In the genomic region with DNA sequence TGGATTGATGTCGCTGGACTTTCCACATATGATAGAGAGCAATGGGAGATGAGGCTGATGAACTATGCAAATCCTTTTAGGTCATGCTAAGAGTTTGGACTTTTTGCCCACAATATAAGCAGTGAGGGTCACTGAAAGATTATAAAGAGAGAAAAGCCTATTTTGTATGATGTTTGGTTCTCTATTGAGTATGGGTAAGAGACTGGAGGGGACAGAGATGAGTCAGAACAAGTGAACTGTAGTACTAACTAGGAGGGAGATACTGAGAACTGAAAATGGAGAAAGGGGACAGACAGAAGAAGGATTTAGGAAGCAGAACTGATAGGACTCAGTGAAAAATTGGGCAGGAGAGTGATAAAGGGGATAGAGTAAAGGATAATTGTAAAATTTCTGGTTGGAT, we compare ENCODE assay signal across 26 cellular contexts. TPM values are rescaled to one million over a fixed set of nuclear protein-coding genes. Genes with fewer than 3 reads are reported as not detected.
A peak's percentile ranks its signal among the peaks of the same experiment; 100 is the strongest.
DNase-seq lines count a peak whose midpoint lies in the region; ATAC-seq and TF ChIP-seq lines count a peak whose summit lies in the region.
"Had no signal": no experiment of that assay in that cellular context is flagged by ENCODE, and none has a peak within 500 bp of the region (broad histone marks: within the 10 kb centered on the region; RNA-seq: fewer than 3 reads in every experiment).

No MANE protein-coding gene starts in this region.

- H2BK5ac ChIP-seq in trophoblast cell (ENCODE audit: low read depth, low read length, poor library complexity), result no peak overlapping the region

- H3K27me3 ChIP-seq in OCI-LY3 (ENCODE audit: low read depth, low read length) (no peaks in the 10 kb centered on the region), trophoblast cell (ENCODE audit: insufficient read depth, low read length) (no peaks in the 10 kb centered on the region)

- no peak overlapping the region for H3K14ac ChIP-seq in trophoblast cell (ENCODE audit: low read length)

- no peak overlapping the region for H3K18ac ChIP-seq in trophoblast cell (ENCODE audit: low read length)

- no peaks in the 10 kb centered on the region for H3K9me3 Mint-ChIP-seq in activated naive CD8-positive, alpha-beta T cell treated with anti-CD3 and anti-CD28 coated beads, Interleukin-2, amount 50 U/mL, for 24 hours
- no peaks in the 10 kb centered on the region for H3K9me3 Mint-ChIP-seq in activated naive CD8-positive, alpha-beta T cell treated with anti-CD3 and anti-CD28 coated beads for 36 hours
- H3K9me3 Mint-ChIP-seq in stimulated activated naive CD8-positive, alpha-beta T cell treated with anti-CD3 and anti-CD28 coated beads, Interleukin-15, amount 100 ng/mL, for 72 hours, result no peaks in the 10 kb centered on the region
- H3K9me3 Mint-ChIP-seq: CD8-positive, alpha-beta T cell; GM23338 had no signal

- H4K8ac ChIP-seq in trophoblast cell (ENCODE audit: low read depth, low read length), result no peak overlapping the region

- H4K91ac ChIP-seq in trophoblast cell (ENCODE audit: low read depth, low read length), result no peak overlapping the region

- H3K4me2 ChIP-seq in OCI-LY3 (ENCODE audit: low read length) (peak overlapping the region; percentile 70), trophoblast cell (ENCODE audit: low read length) (no peak overlapping the region)
- H3K4me2 ChIP-seq: GM23338 had no signal

- peaks cover 4% of the 10 kb centered on the region for H3K4me1 Mint-ChIP-seq in activated naive CD8-positive, alpha-beta T cell treated with anti-CD3 and anti-CD28 coated beads, Interleukin-2, amount 50 U/mL, for 24 hours
- H3K4me1 Mint-ChIP-seq in activated naive CD8-positive, alpha-beta T cell treated with anti-CD3 and anti-CD28 coated beads for 36 hours, result no peaks in the 10 kb centered on the region
- H3K4me1 Mint-ChIP-seq in stimulated activated naive CD8-positive, alpha-beta T cell treated with anti-CD3 and anti-CD28 coated beads, Interleukin-15, amount 100 ng/mL, for 72 hours, result no peaks in the 10 kb centered on the region

- H3K23ac ChIP-seq in trophoblast cell (ENCODE audit: low read length), result no peak overlapping the region

- H3K36me3 Mint-ChIP-seq in activated naive CD8-positive, alpha-beta T cell treated with anti-CD3 and anti-CD28 coated beads, Interleukin-2, amount 50 U/mL, for 24 hours (ENCODE audit: low read depth), result no peaks in the 10 kb centered on the region
- H3K36me3 Mint-ChIP-seq in activated naive CD8-positive, alpha-beta T cell treated with anti-CD3 and anti-CD28 coated beads for 36 hours, result no peaks in the 10 kb centered on the region
- H3K36me3 Mint-ChIP-seq: CD8-positive, alpha-beta T cell had no signal

- no peak for TF ChIP-seq CTCF in OCI-LY3 (IDR thresholded peaks at IDR 0.05; ENCODE audit: low read depth, low read length)

- peaks cover 47% of the 10 kb centered on the region for H3K4me1 ChIP-seq in OCI-LY3 (ENCODE audit: low read length)
- H3K4me1 ChIP-seq in trophoblast cell (ENCODE audit: control insufficient read depth in 1 of 2, insufficient read depth in 2 of 2, low read length in 2 of 2), result peaks cover 11 to 17% of the 10 kb centered on the region in 2 experiments
- H3K4me1 ChIP-seq: HAP-1 had no signal

- H4K12ac ChIP-seq in trophoblast cell (ENCODE audit: low read depth, low read length), result no peak overlapping the region

- intact Hi-C loops in left colon (cut with DNase I, micrococcal nuclease), result no loop called here

- H3K27me3 Mint-ChIP-seq in activated naive CD8-positive, alpha-beta T cell treated with anti-CD3 and anti-CD28 coated beads, Interleukin-2, amount 50 U/mL, for 24 hours, result peaks cover 19% of the 10 kb centered on the region
- H3K27me3 Mint-ChIP-seq in activated naive CD8-positive, alpha-beta T cell treated with anti-CD3 and anti-CD28 coated beads for 36 hours, result peaks cover 14% of the 10 kb centered on the region
- H3K27me3 Mint-ChIP-seq in stimulated activated naive CD8-positive, alpha-beta T cell treated with anti-CD3 and anti-CD28 coated beads, Interleukin-15, amount 100 ng/mL, for 72 hours, result peaks cover 10% of the 10 kb centered on the region

- WGBS in trophoblast cell (ENCODE audit: extremely low coverage, insufficient coverage, insufficient read length), result no CpG with 5 or more reads among the region's 1 CpG

- H3K36me3 ChIP-seq in OCI-LY3 (replicated peaks; ENCODE audit: low read depth, low read length), result no peaks in the 10 kb centered on the region
- no peaks in the 10 kb centered on the region for H3K36me3 ChIP-seq in trophoblast cell (ENCODE audit: control insufficient read depth in 1 of 2, insufficient read depth in 2 of 2, low read length in 2 of 2)
- H3K36me3 ChIP-seq: HAP-1 had no signal

- H3K4me3 Mint-ChIP-seq in activated naive CD8-positive, alpha-beta T cell treated with anti-CD3 and anti-CD28 coated beads, Interleukin-2, amount 50 U/mL, for 24 hours, result no peak overlapping the region
- H3K4me3 Mint-ChIP-seq in activated naive CD8-positive, alpha-beta T cell treated with anti-CD3 and anti-CD28 coated beads for 36 hours, result no peak overlapping the region
- H3K4me3 Mint-ChIP-seq in stimulated activated naive CD8-positive, alpha-beta T cell treated with anti-CD3 and anti-CD28 coated beads, Interleukin-15, amount 100 ng/mL, for 72 hours, result no peak overlapping the region
- H3K4me3 Mint-ChIP-seq: CD8-positive, alpha-beta T cell; GM23338 had no signal

- H3K79me2 ChIP-seq in OCI-LY3 (ENCODE audit: low read length) (peaks cover 41% of the 10 kb centered on the region), trophoblast cell (ENCODE audit: control insufficient read depth, insufficient read depth, low read length, poor library complexity) (peaks cover 4% of the 10 kb centered on the region)

- H3K4ac ChIP-seq in trophoblast cell (ENCODE audit: low read depth, low read length), result peak overlapping the region; percentile 40

- H3K4me3 ChIP-seq in OCI-LY3 (ENCODE audit: low read length) (peak overlapping the region; percentile 15; the same call in 1 of the 2 replicates), trophoblast cell (ENCODE audit: low read depth, low read length) (no peak overlapping the region)
- H3K4me3 ChIP-seq: GM23338, HAP-1, SK-N-MC had no signal

- no peak overlapping the region for H3K27ac Mint-ChIP-seq in activated naive CD8-positive, alpha-beta T cell treated with anti-CD3 and anti-CD28 coated beads, Interleukin-2, amount 50 U/mL, for 24 hours
- H3K27ac Mint-ChIP-seq in activated naive CD8-positive, alpha-beta T cell treated with anti-CD3 and anti-CD28 coated beads for 36 hours, result no peak overlapping the region
- H3K27ac Mint-ChIP-seq in stimulated activated naive CD8-positive, alpha-beta T cell treated with anti-CD3 and anti-CD28 coated beads, Interleukin-15, amount 100 ng/mL, for 72 hours, result no peak overlapping the region
- H3K27ac Mint-ChIP-seq: CD8-positive, alpha-beta T cell; GM23338 had no signal

- H3K9me3 ChIP-seq in OCI-LY3 (ENCODE audit: insufficient read depth, low read length) (no peaks in the 10 kb centered on the region), trophoblast cell (ENCODE audit: insufficient read depth, low read depth, low read length) (no peaks in the 10 kb centered on the region)
- H3K9me3 ChIP-seq: HAP-1 had no signal

- H3K9ac ChIP-seq in OCI-LY3 (ENCODE audit: low read length) (no peak overlapping the region), trophoblast cell (ENCODE audit: low read length) (no peak overlapping the region)

- peak overlapping the region; percentile 34 for H3K27ac ChIP-seq in OCI-LY3 (ENCODE audit: low read length)
- no peak overlapping the region for H3K27ac ChIP-seq in trophoblast cell (ENCODE audit: low read depth, low read length)
- H3K27ac ChIP-seq: 22Rv1, RWPE1, SK-N-MC had no signal

- no peak overlapping the region for H2BK12ac ChIP-seq in trophoblast cell (ENCODE audit: low read length)

- H2AFZ ChIP-seq in OCI-LY3 (ENCODE audit: low read depth, low read length) (no peak overlapping the region), trophoblast cell (ENCODE audit: insufficient read depth, low read length, poor library complexity) (no peak overlapping the region)
- H2AFZ ChIP-seq: GM23338 had no signal

- no peak overlapping the region for H2AK5ac ChIP-seq in trophoblast cell (ENCODE audit: low read length)

- ATAC-seq in activated naive CD8-positive, alpha-beta T cell treated with anti-CD3 and anti-CD28 coated beads, Interleukin-2, amount 50 U/mL, for 24 hours, result peak; percentile 71
- peak; percentile 31 for ATAC-seq in stimulated activated naive CD8-positive, alpha-beta T cell treated with anti-CD3 and anti-CD28 coated beads, Interleukin-15, amount 100 ng/mL, for 72 hours
- ATAC-seq in left colon (no peak), GM21360 (IDR thresholded peaks at IDR 0.05; ENCODE audit: unreplicated experiment) (no peak)
- ATAC-seq: CD8-positive, alpha-beta T cell; GM23338 had no signal

- no peak overlapping the region for H2BK120ac ChIP-seq in trophoblast cell (ENCODE audit: insufficient read depth, low read length, poor library complexity)

- peaks cover 15% of the 10 kb centered on the region; the same call in 1 of the 2 replicates for H4K20me1 ChIP-seq in OCI-LY3 (ENCODE audit: insufficient read depth, low read length)

- H3K79me1 ChIP-seq in trophoblast cell (ENCODE audit: low read length), result peaks cover 3% of the 10 kb centered on the region

- no peak for DNase-seq in activated naive CD8-positive, alpha-beta T cell treated with anti-CD3 and anti-CD28 coated beads, Interleukin-2, amount 50 U/mL, for 24 hours
- no peak for DNase-seq in activated naive CD8-positive, alpha-beta T cell treated with anti-CD3 and anti-CD28 coated beads for 36 hours
- DNase-seq in trophoblast cell (no peak), left colon (no peak)
- DNase-seq in stimulated activated naive CD8-positive, alpha-beta T cell treated with anti-CD3 and anti-CD28 coated beads, Interleukin-15, amount 100 ng/mL, for 72 hours, result no peak
- no peak for DNase-seq in effector CD4-positive, alpha-beta T cell
- DNase-seq: AML-193; C1 segment of cervical spinal cord; CD8-positive, alpha-beta T cell; GDM1; KBM-7; NCI-H1092; NCI-H1436; NCI-H187 treated with DMSO at 0.1 percent for 48 hours; NCI-H2107; NCI-H446 treated with DMSO at 0.1 percent for 48 hours; NCI-H526 treated with DMSO at 0.1 percent for 48 hours; SHP77 treated with DMSO at 0.1 percent for 48 hours; SW 1271 had no signal

RNA-seq across cellular contexts. Expression of gene C1orf21, which starts 9.3 kb away (rescaled TPM):
- 1 to 10 TPM; 2.7 to 4.1 TPM for total RNA-seq in activated naive CD8-positive, alpha-beta T cell treated with anti-CD3 and anti-CD28 coated beads for 36 hours
- 141 and 144 TPM in 2 replicates for polyA plus RNA-seq in trophoblast cell (2013)
- total RNA-seq in left colon, result 100 to 1,000 TPM; 105 to 106 TPM

Comparison
In these comparisons a context has a peak if more than half of its experiments do, and no peak if none do; other contexts are left out.
1. ATAC-seq: peak in activated naive CD8-positive, alpha-beta T cell treated with anti-CD3 and anti-CD28 coated beads, Interleukin-2, amount 50 U/mL, for 24 hours (single experiment) and stimulated activated naive CD8-positive, alpha-beta T cell treated with anti-CD3 and anti-CD28 coated beads, Interleukin-15, amount 100 ng/mL, for 72 hours (single experiment); none in left colon (single experiment) and GM21360 (single experiment).
2. RNA of gene C1orf21, which starts 9.3 kb away (total RNA-seq): 105 to 106 TPM in left colon; 2.7 to 4.1 TPM in activated naive CD8-positive, alpha-beta T cell treated with anti-CD3 and anti-CD28 coated beads for 36 hours; every median in the first group is over 10 times any median in the second.